Comparison of ENCODE assay signal across 8 cellular contexts in genomic region chr1:58773406-58773840, GRCh38.
DNase-seq lines count a peak whose midpoint lies in the region; ATAC-seq and TF ChIP-seq lines count a peak whose summit lies in the region.

No MANE protein-coding gene starts in this region.

- H3K36me3 ChIP-seq in mucosa of stomach (ENCODE audit: control insufficient read depth, insufficient read depth, low read length) = no peaks in the 10 kb centered on the region

- H3K9me3 ChIP-seq in mucosa of stomach (ENCODE audit: control insufficient read depth, low read length) = no peaks in the 10 kb centered on the region

- DNase-seq in NCI-H2107 treated with DMSO at 0.1 percent for 48 hours (lab: John Stamatoyannopoulos, UW; ENCODE audit: unreplicated experiment) = peak; percentile 94
- peak; percentile 87 for DNase-seq in coronary artery (ENCODE audit: low spot score)
- no peak for DNase-seq in amniotic stem cell (lab: John Stamatoyannopoulos, UW)
- no peak for DNase-seq in NCI-H2227 treated with DMSO at 0.1 percent for 48 hours (lab: John Stamatoyannopoulos, UW)
- DNase-seq in NCI-H82 (lab: John Stamatoyannopoulos, UW) = no peak

- TF ChIP-seq CTCF in coronary artery (IDR thresholded peaks at IDR 0.05) = no peak

- no peaks in the 10 kb centered on the region for H3K27me3 ChIP-seq in mucosa of stomach (ENCODE audit: control insufficient read depth, insufficient read depth, low read length)

- H3K27ac ChIP-seq in coronary artery = peak overlapping the region; percentile 77 to 87

- H3K4me1 ChIP-seq in mucosa of stomach (ENCODE audit: control insufficient read depth, insufficient read depth, low read length) = peaks cover 13% of the 10 kb centered on the region

- H3K4me3 ChIP-seq in coronary artery = no peak overlapping the region
- no peak overlapping the region for H3K4me3 ChIP-seq in mucosa of stomach (ENCODE audit: low read length)

- peak; percentile 72 for ATAC-seq in GM18517 (IDR thresholded peaks at IDR 0.05; ENCODE audit: unreplicated experiment)
- ATAC-seq in HG02763 (IDR thresholded peaks at IDR 0.05; ENCODE audit: unreplicated experiment) = peak; percentile 78

- peak overlapping the region; percentile 30 for H3K9ac ChIP-seq in mucosa of stomach (ENCODE audit: low read length)

Comparison
In these comparisons a context has a peak if more than half of its experiments do, and no peak if none do; other contexts are left out.
1. DNase-seq: peak in NCI-H2107 treated with DMSO at 0.1 percent for 48 hours (single experiment) and coronary artery (single experiment); none in amniotic stem cell (single experiment), NCI-H2227 treated with DMSO at 0.1 percent for 48 hours (single experiment) and NCI-H82 (single experiment).